Comparison of ENCODE assay signal across 24 cellular contexts in the genomic region with DNA sequence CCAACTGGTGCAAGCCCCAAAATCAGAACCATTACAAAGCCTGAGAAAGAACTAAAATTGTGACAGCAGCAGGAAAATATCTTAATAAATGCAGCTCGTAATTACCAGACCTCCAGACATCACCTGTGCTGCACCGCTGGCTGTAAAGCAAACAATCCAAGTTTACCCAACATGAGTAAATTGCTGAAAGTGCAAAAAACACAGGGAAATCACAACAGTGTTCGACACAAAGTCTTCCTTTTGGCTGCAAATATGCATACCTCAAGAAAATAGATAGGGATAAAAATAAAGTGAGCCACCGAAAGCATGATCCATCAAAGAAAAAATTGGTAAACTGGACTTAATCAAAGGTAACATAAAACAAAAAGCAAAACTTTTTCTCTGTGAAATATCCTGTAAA.
"Had no signal": no experiment of that assay in that cellular context is flagged by ENCODE, and none has a peak within 500 bp of the region (broad histone marks: within the 10 kb centered on the region; RNA-seq: fewer than 3 reads in every experiment).

No MANE protein-coding gene starts in this region.

- H3K9me3 ChIP-seq: body of pancreas, heart right ventricle, left ventricle myocardium inferior, sigmoid colon, thoracic aorta, upper lobe of left lung had no signal

- H3K4me1 ChIP-seq: body of pancreas, heart right ventricle, left ventricle myocardium inferior, upper lobe of left lung had no signal

- H3K27ac ChIP-seq: body of pancreas, cardiac muscle cell, heart right ventricle, left ventricle myocardium inferior, sigmoid colon, thoracic aorta, upper lobe of left lung had no signal

- H3K4me3 ChIP-seq: body of pancreas, cardiac muscle cell, heart right ventricle, left ventricle myocardium inferior, sigmoid colon, thoracic aorta, upper lobe of left lung had no signal

- DNase-seq: activated CD4-positive, alpha-beta T cell treated with anti-CD3 and anti-CD28 coated beads, Interleukin-2, amount 10 ng/mL, durations not matched to agents 24 days and 14 days; activated CD8-positive, alpha-beta memory T cell treated with anti-CD3 and anti-CD28 coated beads, Interleukin-2, amount 10 ng/mL, durations not matched to agents 7 days and 5 days; activated CD8-positive, alpha-beta T cell treated with anti-CD3 and anti-CD28 coated beads for 36 hours; activated gamma-delta T cell; activated naive CD4-positive, alpha-beta T cell treated with anti-CD3 and anti-CD28 coated beads, Interleukin-2, amount 50 U/mL, for 16 hours; activated naive CD8-positive, alpha-beta T cell treated with anti-CD3 and anti-CD28 coated beads, Interleukin-2, amount 50 U/mL, for 24 hours; activated T-cell treated with anti-CD3 and anti-CD28 coated beads for 4 hours; body of pancreas; effector CD4-positive, alpha-beta T cell; erythroblast; foreskin fibroblast; heart right ventricle; left ventricle myocardium inferior; nucleus accumbens; posterior cingulate gyrus; sigmoid colon; stimulated activated CD4-positive, alpha-beta T cell treated with anti-CD3 and anti-CD28 coated beads, Interleukin-2, amount 100 ng/mL, for 48 hours; stimulated activated CD8-positive, alpha-beta memory T cell treated with anti-CD3 and anti-CD28 coated beads, Interleukin-4, amount 100 ng/mL, for 48 hours; stimulated activated naive B cell treated with anti-CD40 and anti-IgM and Interleukin-4, amounts not matched to agents 10 μg/mL and 1 μg/mL and 100 μg/mL, for 72 hours; upper lobe of left lung had no signal

- ATAC-seq: activated CD4-positive, CD25-positive, alpha-beta regulatory T cell treated with anti-CD3 and anti-CD28 coated beads, Interleukin-2, amount 50 U/mL, for 24 hours; activated CD8-positive, alpha-beta memory T cell treated with anti-CD3 and anti-CD28 coated beads, Interleukin-2, amount 10 ng/mL, durations not matched to agents 7 days and 5 days; activated CD8-positive, alpha-beta T cell treated with anti-CD3 and anti-CD28 coated beads for 36 hours; activated naive CD8-positive, alpha-beta T cell treated with anti-CD3 and anti-CD28 coated beads, Interleukin-2, amount 50 U/mL, for 24 hours; body of pancreas; heart right ventricle; natural killer cell treated with Interleukin-12 subunit alpha and Interleukin-12 subunit beta and Interleukin-15 and Interleukin-18, amount 100 ng/mL, for 72 hours; stimulated activated naive B cell treated with anti-CD40 and anti-IgM and Interleukin-4, amounts not matched to agents 10 μg/mL and 1 μg/mL and 100 μg/mL, for 72 hours had no signal

- H3K36me3 ChIP-seq: cardiac muscle cell, heart right ventricle, left ventricle myocardium inferior, sigmoid colon, thoracic aorta, upper lobe of left lung had no signal

- H3K27me3 ChIP-seq: body of pancreas, cardiac muscle cell, heart right ventricle, sigmoid colon, upper lobe of left lung had no signal
